In genomic region chr5:179912386-179912785, GRCh38 we compare ENCODE assay signal across 24 cellular contexts.
"Had no signal": no experiment of that assay in that cellular context is flagged by ENCODE, and none has a peak within 500 bp of the region (broad histone marks: within the 10 kb centered on the region; RNA-seq: fewer than 3 reads in every experiment).

No MANE protein-coding gene starts in this region.

- H3K27ac ChIP-seq: adrenal gland, foreskin keratinocyte, neural progenitor cell, transverse colon, vagina had no signal

- H3K36me3 Mint-ChIP-seq: activated naive CD4-positive, alpha-beta T cell treated with anti-CD3 and anti-CD28 coated beads, Interleukin-2, amount 50 U/mL, for 72 hours; memory B cell; stimulated activated effector memory CD8-positive, alpha-beta T cell treated with anti-CD3 and anti-CD28 coated beads, Interleukin-12 subunit alpha, Interleukin-12 subunit beta, amount 100 ng/mL, for 72 hours had no signal

- H3K4me3 ChIP-seq: adrenal gland, neural progenitor cell, prostate gland, transverse colon, vagina had no signal

- H3K27me3 Mint-ChIP-seq: memory B cell had no signal

- H3K4me3 Mint-ChIP-seq: activated CD8-positive, alpha-beta T cell treated with anti-CD3 and anti-CD28 coated beads, Interleukin-2, amount 10 ng/mL, durations not matched to agents 7 days and 5 days; activated T-cell treated with anti-CD3 and anti-CD28 coated beads, Interleukin-2, amount 50 U/mL, for 4 hours; dendritic cell treated with granulocyte-macrophage colony-stimulating factor and Interleukin-4, amounts not matched to agents 40 ng/mL and 50 ng/mL, for 4 days; memory B cell; neural progenitor cell; stimulated activated effector memory CD8-positive, alpha-beta T cell treated with anti-CD3 and anti-CD28 coated beads, Interleukin-12 subunit alpha, Interleukin-12 subunit beta, amount 100 ng/mL, for 72 hours had no signal

- H3K9me3 ChIP-seq: adrenal gland, breast epithelium, prostate gland, transverse colon, vagina had no signal

- DNase-seq: activated CD4-positive, alpha-beta T cell treated with anti-CD3 and anti-CD28 coated beads for 48 hours; activated CD4-positive, CD25-positive, alpha-beta regulatory T cell; activated CD8-positive, alpha-beta T cell treated with anti-CD3 and anti-CD28 coated beads, Interleukin-2, amount 10 ng/mL, durations not matched to agents 7 days and 5 days; activated effector memory CD4-positive, alpha-beta T cell treated with Interleukin-2 at 50 U/mL for 16 hours; activated T-cell treated with anti-CD3 and anti-CD28 coated beads, Interleukin-2, amount 50 U/mL, for 4 hours; effector CD8-positive, alpha-beta T cell; foreskin keratinocyte; kidney glomerular epithelial cell; right cardiac atrium; small intestine; stimulated activated CD4-positive, alpha-beta T cell treated with anti-CD3 and anti-CD28 coated beads, Interleukin-4, amount 100 ng/mL, for 24 hours; T-helper 1 cell; T-helper 9 cell; transverse colon had no signal

- H3K9me3 Mint-ChIP-seq: activated naive CD4-positive, alpha-beta T cell treated with anti-CD3 and anti-CD28 coated beads, Interleukin-2, amount 50 U/mL, for 72 hours; activated T-cell treated with anti-CD3 and anti-CD28 coated beads, Interleukin-2, amount 50 U/mL, for 4 hours; dendritic cell treated with granulocyte-macrophage colony-stimulating factor and Interleukin-4, amounts not matched to agents 40 ng/mL and 50 ng/mL, for 4 days; memory B cell; neural progenitor cell; stimulated activated effector memory CD8-positive, alpha-beta T cell treated with anti-CD3 and anti-CD28 coated beads, Interleukin-12 subunit alpha, Interleukin-12 subunit beta, amount 100 ng/mL, for 72 hours had no signal

- H3K27ac Mint-ChIP-seq: activated CD8-positive, alpha-beta T cell treated with anti-CD3 and anti-CD28 coated beads, Interleukin-2, amount 10 ng/mL, durations not matched to agents 7 days and 5 days; memory B cell; neural progenitor cell; stimulated activated effector memory CD8-positive, alpha-beta T cell treated with anti-CD3 and anti-CD28 coated beads, Interleukin-12 subunit alpha, Interleukin-12 subunit beta, amount 100 ng/mL, for 72 hours had no signal

- H3K27me3 ChIP-seq: adrenal gland, breast epithelium, foreskin keratinocyte, neural progenitor cell, transverse colon, vagina had no signal

- H3K36me3 ChIP-seq: adrenal gland, breast epithelium, neural progenitor cell, prostate gland, transverse colon, vagina had no signal

- ATAC-seq: activated CD8-positive, alpha-beta T cell treated with anti-CD3 and anti-CD28 coated beads, Interleukin-2, amount 10 ng/mL, durations not matched to agents 7 days and 5 days; activated naive CD4-positive, alpha-beta T cell treated with anti-CD3 and anti-CD28 coated beads, Interleukin-2, amount 50 U/mL, for 72 hours; activated T-cell treated with anti-CD3 and anti-CD28 coated beads, Interleukin-2, amount 50 U/mL, for 4 hours; foreskin keratinocyte; left ventricle myocardium superior; right cardiac atrium; stimulated activated effector memory CD8-positive, alpha-beta T cell treated with anti-CD3 and anti-CD28 coated beads, Interleukin-12 subunit alpha, Interleukin-12 subunit beta, amount 100 ng/mL, for 72 hours had no signal

- H3K4me1 ChIP-seq: breast epithelium, foreskin keratinocyte had no signal
